10 cellular contexts compared by ENCODE assay signal in genomic region chr1:11845641-11846335, GRCh38. TPM values are rescaled to one million over a fixed set of nuclear protein-coding genes. Genes with fewer than 3 reads are reported as not detected.
A peak's percentile ranks its signal among the peaks of the same experiment; 100 is the strongest.
DNase-seq lines count a peak whose midpoint lies in the region; ATAC-seq and TF ChIP-seq lines count a peak whose summit lies in the region.
"Had no signal": no experiment of that assay in that cellular context is flagged by ENCODE, and none has a peak within 500 bp of the region (broad histone marks: within the 10 kb centered on the region; RNA-seq: fewer than 3 reads in every experiment).

No MANE protein-coding gene starts in this region.

- H3K79me2 ChIP-seq in GM23338 (replicated peaks; ENCODE audit: insufficient read depth): no peaks in the 10 kb centered on the region
- no peaks in the 10 kb centered on the region for H3K79me2 ChIP-seq in smooth muscle cell (ENCODE audit: low read depth)

- H3K4me2 ChIP-seq in GM23338 (no peak overlapping the region), smooth muscle cell (no peak overlapping the region)

- no peaks in the 10 kb centered on the region for H3K4me1 Mint-ChIP-seq in GM23338

- H3K9me3 Mint-ChIP-seq in GM23338: no peaks in the 10 kb centered on the region

- H3K4me3 ChIP-seq in GM23338 (no peak overlapping the region), Panc1 (ENCODE audit: low read depth in 2 of 2, low read length in 2 of 2) (no peak overlapping the region), smooth muscle cell (no peak overlapping the region)
- H3K4me3 ChIP-seq: body of pancreas had no signal

- BruUV-seq in Panc1 (replicated peaks; lab: Mats Ljungman, UMichigan): no TSS peak

- TF ChIP-seq CTCF in GM23338 (conservative IDR thresholded peaks at IDR 0.05; ENCODE audit: low read depth in 2 of 2): no peak
- TF ChIP-seq CTCF in Panc1 (IDR thresholded peaks at IDR 0.05): no peak
- TF ChIP-seq CTCF in smooth muscle cell (IDR thresholded peaks at IDR 0.05; ENCODE audit: borderline replicate concordance, insufficient read depth, poor library complexity, severe bottlenecking): no peak

- peaks cover 2% of the 10 kb centered on the region for H3K27me3 Mint-ChIP-seq in GM23338 (ENCODE audit: insufficient read depth, low read depth, poor library complexity)

- H3K9ac ChIP-seq in smooth muscle cell (ENCODE audit: low read depth): no peak overlapping the region

- no peak overlapping the region for H2AFZ ChIP-seq in GM23338
- no peak overlapping the region for H2AFZ ChIP-seq in smooth muscle cell (ENCODE audit: low read depth)

- no peak overlapping the region for H3K27ac Mint-ChIP-seq in GM23338

- in situ Hi-C loops in Panc1 (cut with HindIII; ENCODE audit: low pct_unique_long_range_greater_than_20kb, low sequenced_read_pairs): no loop called here

- no peak overlapping the region for H3K27ac ChIP-seq in GM23338 (ENCODE audit: low read depth)
- no peak overlapping the region for H3K27ac ChIP-seq in Panc1 (ENCODE audit: low read length)
- no peak overlapping the region for H3K27ac ChIP-seq in smooth muscle cell (ENCODE audit: low read depth)
- H3K27ac ChIP-seq: body of pancreas had no signal

- H3F3A ChIP-seq in GM23338 (replicated peaks; ENCODE audit: low read depth) (peaks cover 3% of the 10 kb centered on the region; the same call in 1 of the 2 replicates), smooth muscle cell (ENCODE audit: low read depth) (no peaks in the 10 kb centered on the region)

- no peaks in the 10 kb centered on the region for H3K9me2 ChIP-seq in GM23338 (ENCODE audit: insufficient read depth)

- POLR2A ChIA-PET in Panc1 (lab: Charles Lee): no interaction called here

- peaks cover 39% of the 10 kb centered on the region for H3K36me3 Mint-ChIP-seq in GM23338 (ENCODE audit: low read depth)

- ATAC-seq in GM23338 (peak; percentile 35; the same call in 1 of the 3 replicates), Panc1 (peak; percentile 50; the same call in 1 of the 2 replicates), HG03521 (IDR thresholded peaks at IDR 0.05; ENCODE audit: unreplicated experiment) (no peak)
- ATAC-seq: body of pancreas had no signal

- no peaks in the 10 kb centered on the region for H3K4me1 ChIP-seq in GM23338 (ENCODE audit: insufficient read depth)
- H3K4me1 ChIP-seq in Panc1 (ENCODE audit: control insufficient read depth, insufficient read depth, low read length): no peaks in the 10 kb centered on the region
- H3K4me1 ChIP-seq in smooth muscle cell (ENCODE audit: low read depth): no peaks in the 10 kb centered on the region
- H3K4me1 ChIP-seq: body of pancreas had no signal

- DNase-seq in GM23338 (ENCODE audit: low spot score): peak; percentile 69
- DNase-seq in Panc1 (ENCODE audit: low read depth, low spot score): no peak
- DNase-seq in iPS-NIHi7 (ENCODE audit: extremely low spot score): peak; percentile 71
- no peak for DNase-seq in glomerular visceral epithelial cell (ENCODE audit: extremely low spot score)
- no peak for DNase-seq in smooth muscle cell (lab: John Stamatoyannopoulos, UW; ENCODE audit: unreplicated experiment)
- DNase-seq: activated CD4-positive, CD25-positive, alpha-beta regulatory T cell treated with anti-CD3 and anti-CD28 coated beads, Interleukin-2, amount 50 U/mL, for 72 hours; body of pancreas; hypothalamus had no signal

- no peak overlapping the region for H3K4me3 Mint-ChIP-seq in GM23338

- H4K20me1 ChIP-seq in GM23338 (replicated peaks; ENCODE audit: insufficient read depth): peaks cover 5% of the 10 kb centered on the region; the same call in 1 of the 2 replicates
- H4K20me1 ChIP-seq in smooth muscle cell (ENCODE audit: low read depth): peaks cover 44% of the 10 kb centered on the region

- 83% methylated on average over 5 of the region's 5 CpGs for WGBS in smooth muscle cell (ENCODE audit: low lambda C conversion rate)

- CTCF ChIA-PET in Panc1 (lab: Charles Lee): no interaction called here

- H3K9me3 ChIP-seq in Panc1 (ENCODE audit: control insufficient read depth, insufficient read depth, low read depth, low read length) (no peaks in the 10 kb centered on the region), smooth muscle cell (replicated peaks; ENCODE audit: low read depth) (no peaks in the 10 kb centered on the region)
- H3K9me3 ChIP-seq: body of pancreas had no signal

- H3K27me3 ChIP-seq in GM23338 (ENCODE audit: insufficient read depth): no peaks in the 10 kb centered on the region
- no peaks in the 10 kb centered on the region for H3K27me3 ChIP-seq in Panc1 (ENCODE audit: control insufficient read depth, insufficient read depth, low read length)
- no peaks in the 10 kb centered on the region for H3K27me3 ChIP-seq in smooth muscle cell (ENCODE audit: low read depth)
- H3K27me3 ChIP-seq: body of pancreas had no signal

- intact Hi-C loops in Panc1 (cut with micrococcal nuclease; ENCODE audit: unreplicated experiment): no loop called here

- H3K36me3 ChIP-seq in GM23338 (ENCODE audit: insufficient read depth) (peaks cover 29% of the 10 kb centered on the region; the same call in 1 of the 2 replicates), Panc1 (ENCODE audit: control insufficient read depth, insufficient read depth, low read length) (peaks cover 5% of the 10 kb centered on the region; the same call in 1 of the 2 replicates), smooth muscle cell (ENCODE audit: low read depth) (no peaks in the 10 kb centered on the region)

TF ChIP-seq in GM23338, 12 proteins besides CTCF, POLR2A, EP300 and RAD21 (continues in another document):
- peak; percentile 83 for TF ChIP-seq REST (IDR thresholded peaks at IDR 0.05; ENCODE audit: unreplicated experiment)

RNA-seq across cellular contexts. Expression of gene NPPA, which starts 1.8 kb away (rescaled TPM):
- total RNA-seq in GM23338 (2014; rRNA removed; shearing (Covaris generic)): not detected in 2 replicates
- polyA plus RNA-seq in GM23338 (2016; fragmentation: Nextera tagmentation; extraction: Ambion mirVana): 0.29 TPM in 1 of 2 replicates, not detected in the other
- not detected for total RNA-seq in Panc1 (2021; ENCODE audit: unreplicated experiment)
- not detected for polyA plus RNA-seq in Panc1 (2012; ENCODE audit: insufficient read length)
- not detected in 2 replicates for total RNA-seq in smooth muscle cell
- 0.48 and 1.4 TPM in 2 replicates for polyA plus RNA-seq in smooth muscle cell
- total RNA-seq: osteocyte had no signal

RNA-seq across cellular contexts. Expression of gene NPPB, which starts 13.0 kb away (rescaled TPM):
- not detected in 2 replicates for total RNA-seq in GM23338 (2014; rRNA removed; shearing (Covaris generic))
- polyA plus RNA-seq in GM23338 (2016; fragmentation: Nextera tagmentation; extraction: Ambion mirVana) (0.95 and 1.1 TPM in 2 replicates), smooth muscle cell (9.6 and 12.2 TPM in 2 replicates)
- total RNA-seq in Panc1 (2021; ENCODE audit: unreplicated experiment) (not detected), smooth muscle cell (6.7 and 9.5 TPM in 2 replicates)
- not detected for polyA plus RNA-seq in Panc1 (2012; ENCODE audit: insufficient read length)
- total RNA-seq: body of pancreas, osteocyte had no signal

RNA-seq across cellular contexts. Expression of gene CLCN6, which starts 39.8 kb away (rescaled TPM):
- total RNA-seq in GM23338 (2014; rRNA removed; shearing (Covaris generic)): 16.3 and 22.6 TPM in 2 replicates
- polyA plus RNA-seq in GM23338 (2016; fragmentation: Nextera tagmentation; extraction: Ambion mirVana) (13.0 and 16.0 TPM in 2 replicates), smooth muscle cell (9.9 and 14.8 TPM in 2 replicates)
- total RNA-seq in Panc1 (2021; ENCODE audit: unreplicated experiment) (23.6 TPM), smooth muscle cell (8.4 and 13.6 TPM in 2 replicates)
- polyA plus RNA-seq in Panc1 (2012; ENCODE audit: insufficient read length): 11.3 TPM

RNA-seq across cellular contexts. Expression of gene MTHFR, which starts 40.0 kb away (rescaled TPM):
- 21.6 and 26.4 TPM in 2 replicates for total RNA-seq in GM23338 (2014; rRNA removed; shearing (Covaris generic))
- polyA plus RNA-seq in GM23338 (2016; fragmentation: Nextera tagmentation; extraction: Ambion mirVana) (5.7 and 6.9 TPM in 2 replicates), smooth muscle cell (6.1 and 8.3 TPM in 2 replicates)
- total RNA-seq in Panc1 (2021; ENCODE audit: unreplicated experiment) (37.4 TPM), smooth muscle cell (12.1 and 15.2 TPM in 2 replicates)
- polyA plus RNA-seq in Panc1 (2012; ENCODE audit: insufficient read length): 21.0 TPM

Comparison
In these comparisons a context has a peak if more than half of its experiments do, and no peak if none do; other contexts are left out.
1. DNase-seq: peak in GM23338 (single experiment) and iPS-NIHi7 (single experiment); none in Panc1 (single experiment), glomerular visceral epithelial cell (single experiment) and smooth muscle cell (single experiment).